In the genomic region with DNA sequence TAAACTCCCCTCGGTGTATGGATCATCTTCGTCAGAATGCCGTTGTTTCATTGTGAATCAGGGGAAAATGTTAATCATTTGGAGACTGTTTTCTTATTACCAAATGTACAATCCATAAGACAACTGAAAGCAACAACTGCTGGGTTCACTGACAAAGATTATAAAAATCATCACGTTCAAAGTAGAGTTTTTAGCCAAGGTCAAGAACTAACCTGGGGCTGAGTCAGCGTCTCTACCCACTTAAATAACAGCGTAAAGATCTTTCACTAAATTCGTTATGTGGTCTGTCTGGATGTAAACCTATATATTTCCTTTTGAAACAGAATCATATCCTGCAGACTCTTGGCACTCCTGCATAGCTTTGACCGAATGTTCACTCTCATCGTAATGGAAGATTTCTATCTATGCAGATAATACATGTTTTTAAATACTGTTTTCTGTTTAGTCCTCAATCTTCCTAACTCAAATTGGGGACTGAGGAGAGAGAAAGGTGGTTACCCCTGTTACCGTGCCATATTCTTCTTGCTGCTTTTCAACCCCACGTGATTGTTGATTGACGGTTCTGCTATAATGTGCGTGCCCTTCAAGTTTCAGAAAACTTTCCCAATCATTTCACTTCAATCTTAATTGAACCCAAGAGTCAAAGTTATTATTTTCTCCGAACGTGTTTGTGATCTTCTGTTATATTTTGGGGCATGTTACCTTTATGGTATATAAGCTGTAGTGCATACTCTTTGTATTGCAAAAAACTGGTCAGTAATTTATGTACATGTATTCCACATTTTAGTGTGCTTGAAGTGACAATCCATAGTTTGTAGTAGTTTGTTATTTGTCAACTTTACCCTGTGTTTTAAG, we compare ENCODE assay signal across 14 cellular contexts. TPM values are rescaled to one million over a fixed set of nuclear protein-coding genes. Genes with fewer than 3 reads are reported as not detected.
DNase-seq lines count a peak whose midpoint lies in the region; ATAC-seq and TF ChIP-seq lines count a peak whose summit lies in the region.
"Had no signal": no experiment of that assay in that cellular context is flagged by ENCODE, and none has a peak within 500 bp of the region (broad histone marks: within the 10 kb centered on the region; RNA-seq: fewer than 3 reads in every experiment).

No MANE protein-coding gene starts in this region.

- POLR2A ChIA-PET in activated CD4-positive, alpha-beta T cell treated with anti-CD3 and anti-CD28 coated beads for 36 hours (lab: Charles Lee) = interaction anchor here (0.6 to 1.6 kb wide), 8 partner anchors 18 to 205 kb away, joined by 3 to 7 read pairs (median 4); a partner anchor contains a TSS

- CTCF ChIA-PET in activated CD4-positive, alpha-beta T cell treated with anti-CD3 and anti-CD28 coated beads for 36 hours (lab: Charles Lee) = interaction anchor here (0.7 to 4.5 kb wide), 18 partner anchors 9 to 559 kb away, joined by 3 to 45 read pairs (median 4); a partner anchor contains a TSS

- H3K27me3 Mint-ChIP-seq in activated CD4-positive, alpha-beta T cell treated with anti-CD3 and anti-CD28 coated beads for 36 hours = no peaks in the 10 kb centered on the region

- peaks cover 77% of the 10 kb centered on the region for H3K4me1 Mint-ChIP-seq in activated CD4-positive, alpha-beta T cell treated with anti-CD3 and anti-CD28 coated beads for 36 hours

- peak overlapping the region; percentile 51 for H3K4me3 Mint-ChIP-seq in activated CD4-positive, alpha-beta T cell treated with anti-CD3 and anti-CD28 coated beads for 36 hours
- H3K4me3 Mint-ChIP-seq: endodermal cell had no signal

- H3K27me3 ChIP-seq in Peyer's patch = no peaks in the 10 kb centered on the region
- H3K27me3 ChIP-seq: testis had no signal

- ATAC-seq in activated CD4-positive, alpha-beta T cell treated with anti-CD3 and anti-CD28 coated beads for 36 hours = peak; percentile 59
- ATAC-seq in GM18511 (IDR thresholded peaks at IDR 0.05; ENCODE audit: unreplicated experiment) = no peak
- ATAC-seq: left ventricle myocardium superior had no signal

- peaks cover 25% of the 10 kb centered on the region for H3K36me3 Mint-ChIP-seq in activated CD4-positive, alpha-beta T cell treated with anti-CD3 and anti-CD28 coated beads for 36 hours (ENCODE audit: low read depth)

- TF ChIP-seq POLR2A in Peyer's patch (IDR thresholded peaks at IDR 0.05) = no peak

- DNase-seq in activated CD4-positive, alpha-beta T cell treated with anti-CD3 and anti-CD28 coated beads for 36 hours = peak; percentile 60
- no peak for DNase-seq in activated CD4-positive, alpha-beta T cell treated with anti-CD3 and anti-CD28 coated beads for 1 hour
- DNase-seq in Peyer's patch (no peak), amniotic epithelial cell (ENCODE audit: low read depth) (peak; percentile 21), renal cortical epithelial cell (ENCODE audit: low read depth) (peak; percentile 57), COLO668 (lab: John Stamatoyannopoulos, UW; ENCODE audit: unreplicated experiment) (no peak), HuH-7 (ENCODE audit: low spot score) (no peak)
- DNase-seq: endodermal cell, left ventricle myocardium superior, testis had no signal

- peak overlapping the region; percentile 93 for H3K27ac Mint-ChIP-seq in activated CD4-positive, alpha-beta T cell treated with anti-CD3 and anti-CD28 coated beads for 36 hours

- intact Hi-C loops in activated CD4-positive, alpha-beta T cell treated with anti-CD3 and anti-CD28 coated beads for 36 hours (cut with DNase I, micrococcal nuclease) = loop anchor here (1.0 to 2.0 kb wide), 7 partner anchors 38 to 426 kb away; a partner anchor contains a TSS

- H3K4me1 ChIP-seq in Peyer's patch = peaks cover 0 to 32% (median 11%) of the 10 kb centered on the region in 4 donors
- H3K4me1 ChIP-seq: testis had no signal

- TF ChIP-seq CTCF in Peyer's patch (IDR thresholded peaks at IDR 0.05) = no peak

- H3K27ac ChIP-seq in Peyer's patch = peak overlapping the region; percentile 31 to 78 (median 48)
- H3K27ac ChIP-seq: testis had no signal

- H3K36me3 ChIP-seq in Peyer's patch = no peaks in the 10 kb centered on the region

- H3K9me3 Mint-ChIP-seq in activated CD4-positive, alpha-beta T cell treated with anti-CD3 and anti-CD28 coated beads for 36 hours (ENCODE audit: low read depth) = no peaks in the 10 kb centered on the region
- H3K9me3 Mint-ChIP-seq: endodermal cell had no signal

- H3K4me3 ChIP-seq in Peyer's patch = no peak overlapping the region
- H3K4me3 ChIP-seq: testis had no signal

- no peaks in the 10 kb centered on the region for H3K9me3 ChIP-seq in Peyer's patch
- H3K9me3 ChIP-seq: testis had no signal

RNA-seq across cellular contexts. Expression of a gene that starts 15.6 kb away (rescaled TPM):
- total RNA-seq in activated CD4-positive, alpha-beta T cell treated with anti-CD3 and anti-CD28 coated beads for 36 hours = under 1 TPM in 1 of 2 experiments, not detected in 1; 0.05 TPM
- total RNA-seq in Peyer's patch (1 to 10 TPM; 1.6 to 9.5 (median 4.2) TPM), renal cortical epithelial cell (3.4 and 8.3 TPM in 2 replicates)
- total RNA-seq: A172, M059J, osteocyte had no signal

RNA-seq across cellular contexts. Expression of a gene that starts 37.6 kb away (rescaled TPM):
- total RNA-seq in activated CD4-positive, alpha-beta T cell treated with anti-CD3 and anti-CD28 coated beads for 36 hours = 10 to 100 TPM; 62.3 to 67.5 TPM
- total RNA-seq in Peyer's patch (10 to 100 TPM in 2 of 4 donors, 1 to 10 TPM in 2; 5.4 to 15.7 (median 9.3) TPM), renal cortical epithelial cell (17.9 and 20.2 TPM in 2 replicates)

Comparison
In these comparisons a context has a peak if more than half of its experiments do, and no peak if none do; other contexts are left out.
1. DNase-seq: peak in activated CD4-positive, alpha-beta T cell treated with anti-CD3 and anti-CD28 coated beads for 36 hours (single experiment), amniotic epithelial cell (single experiment) and renal cortical epithelial cell (single experiment); none in activated CD4-positive, alpha-beta T cell treated with anti-CD3 and anti-CD28 coated beads for 1 hour (single experiment), Peyer's patch (0 of 3), COLO668 (single experiment) and HuH-7 (single experiment).